Comparison of ENCODE assay signal across 27 cellular contexts in the genomic region with DNA sequence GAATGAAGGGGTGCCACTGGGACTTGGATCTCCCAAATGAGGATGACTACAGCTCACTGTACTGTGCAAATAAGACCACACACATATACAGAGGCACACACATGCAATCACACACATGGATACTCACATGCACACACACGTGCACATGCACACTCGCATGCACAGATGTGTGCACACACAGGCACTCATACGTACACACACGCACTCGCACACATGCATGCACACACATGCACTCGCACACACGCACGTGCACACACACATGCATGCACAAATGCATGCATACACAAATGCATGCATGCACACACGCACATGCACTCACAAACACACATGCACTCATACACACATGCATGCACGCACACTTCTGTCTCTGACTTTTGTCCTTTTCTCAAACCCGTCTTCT.
"Had no signal": no experiment of that assay in that cellular context is flagged by ENCODE, and none has a peak within 500 bp of the region (broad histone marks: within the 10 kb centered on the region; RNA-seq: fewer than 3 reads in every experiment).

No MANE protein-coding gene starts in this region.

- H3K9me3 ChIP-seq: gastroesophageal sphincter, heart left ventricle, left lung, prostate gland, suprapubic skin, transverse colon, vagina had no signal

- H3K4me1 ChIP-seq: gastroesophageal sphincter, left lung, neural progenitor cell, prostate gland, suprapubic skin, transverse colon, vagina had no signal

- H3K27ac ChIP-seq: dorsolateral prefrontal cortex, epithelial cell of prostate, gastroesophageal sphincter, heart left ventricle, hepatocyte, left lung, neural progenitor cell, prostate gland, skin epidermis, suprapubic skin, transverse colon, vagina had no signal

- DNase-seq: dorsolateral prefrontal cortex; effector CD4-positive, alpha-beta T cell; foreskin fibroblast; heart left ventricle; left cardiac atrium; left lung; mesendoderm; midbrain; naive thymus-derived CD4-positive, alpha-beta T cell; nucleus accumbens; right cardiac atrium; stimulated activated CD4-positive, alpha-beta T cell treated with anti-CD3 and anti-CD28 coated beads, Interleukin-15, amount 100 ng/mL, for 24 hours; stimulated activated CD4-positive, alpha-beta T cell treated with anti-CD3 and anti-CD28 coated beads, Interleukin-2, amount 100 ng/mL, for 48 hours; stimulated activated CD8-positive, alpha-beta memory T cell treated with anti-CD3 and anti-CD28 coated beads, Interleukin-4, amount 100 ng/mL, for 48 hours; stimulated activated naive CD4-positive, alpha-beta T cell; stimulated activated naive CD8-positive, alpha-beta T cell treated with anti-CD3 and anti-CD28 coated beads, Interleukin-15, amount 100 ng/mL, for 72 hours; transverse colon had no signal

- ATAC-seq: esophagus mucosa; gastroesophageal sphincter; heart left ventricle; left cardiac atrium; left lung; naive thymus-derived CD4-positive, alpha-beta T cell; right cardiac atrium; stimulated activated naive CD8-positive, alpha-beta T cell treated with anti-CD3 and anti-CD28 coated beads, Interleukin-15, amount 100 ng/mL, for 72 hours had no signal

- H3K79me2 ChIP-seq: hepatocyte had no signal

- H3K27me3 ChIP-seq: dorsolateral prefrontal cortex, gastroesophageal sphincter, heart left ventricle, hepatocyte, left lung, neural progenitor cell, suprapubic skin, transverse colon, vagina had no signal

- H3K4me3 ChIP-seq: dorsolateral prefrontal cortex, gastroesophageal sphincter, heart left ventricle, hepatocyte, left lung, neural progenitor cell, prostate gland, skin epidermis, suprapubic skin, transverse colon, vagina had no signal

- FAIRE-seq: colon had no signal

- H3K4me2 ChIP-seq: hepatocyte, neural progenitor cell had no signal

- H2AFZ ChIP-seq: hepatocyte, neural progenitor cell had no signal

- H3K9ac ChIP-seq: neural progenitor cell had no signal

- H3K36me3 ChIP-seq: gastroesophageal sphincter, heart left ventricle, left lung, neural progenitor cell, prostate gland, suprapubic skin, transverse colon, vagina had no signal
